9 cellular contexts compared by ENCODE assay signal in the genomic region with DNA sequence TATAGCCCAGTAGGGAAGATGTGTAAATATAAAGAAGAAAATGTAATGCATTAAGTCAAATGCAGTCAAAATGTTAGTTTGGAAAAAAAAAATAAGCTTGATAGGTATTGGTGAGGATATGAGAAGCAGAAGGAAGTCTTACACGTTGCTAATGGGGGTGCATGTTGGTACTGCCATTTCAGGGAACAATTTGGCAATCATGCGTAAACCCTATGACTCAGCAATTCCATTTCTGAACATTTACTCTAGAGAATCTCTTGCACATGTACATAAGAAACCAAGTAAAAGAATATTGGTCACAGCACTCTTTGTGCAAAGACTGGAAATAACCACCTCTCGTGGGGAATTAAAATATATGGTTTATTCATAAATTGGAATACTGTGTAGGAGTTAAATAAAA. TPM values are rescaled to one million over a fixed set of nuclear protein-coding genes. Genes with fewer than 3 reads are reported as not detected.
DNase-seq lines count a peak whose midpoint lies in the region; ATAC-seq and TF ChIP-seq lines count a peak whose summit lies in the region.
"Had no signal": no experiment of that assay in that cellular context is flagged by ENCODE, and none has a peak within 500 bp of the region (broad histone marks: within the 10 kb centered on the region; RNA-seq: fewer than 3 reads in every experiment).

No MANE protein-coding gene starts in this region.

- H3K9me3 ChIP-seq in RWPE2 (ENCODE audit: severe bottlenecking) (no peaks in the 10 kb centered on the region), fibroblast of lung (ENCODE audit: control insufficient read depth, insufficient read depth, low read depth, low read length) (no peaks in the 10 kb centered on the region)

- no peaks in the 10 kb centered on the region for H3K9me3 Mint-ChIP-seq in HFFc6
- H3K9me3 Mint-ChIP-seq in stimulated activated naive CD8-positive, alpha-beta T cell treated with anti-CD3 and anti-CD28 coated beads, Interleukin-15, Interleukin-2, amounts not matched to agents 100 ng/mL and 50 ng/mL, for 24 hours, result no peaks in the 10 kb centered on the region

- H3K4me3 ChIP-seq in RWPE2 (ENCODE audit: severe bottlenecking) (no peak overlapping the region), fibroblast of lung (replicated peaks in 1 of 4; ENCODE audit: control extremely low read depth in 1 of 4, insufficient read depth in 1 of 4, low read depth in 3 of 4, low read length in 4 of 4) (peak overlapping the region in 1 of 4 experiments; percentile 2)

- peaks cover 39% of the 10 kb centered on the region for H3K4me1 ChIP-seq in RWPE2 (ENCODE audit: insufficient read depth, poor library complexity, severe bottlenecking)
- H3K4me1 ChIP-seq in fibroblast of lung (ENCODE audit: control insufficient read depth, extremely low read depth, insufficient read depth, low read length), result peaks cover 17% of the 10 kb centered on the region

- H3K79me2 ChIP-seq in fibroblast of lung (ENCODE audit: control insufficient read depth, insufficient read depth, low read length), result no peaks in the 10 kb centered on the region

- peaks cover 61% of the 10 kb centered on the region for H3K4me1 Mint-ChIP-seq in HFFc6 (ENCODE audit: low read depth)
- peaks cover 94% of the 10 kb centered on the region for H3K4me1 Mint-ChIP-seq in stimulated activated naive CD8-positive, alpha-beta T cell treated with anti-CD3 and anti-CD28 coated beads, Interleukin-15, Interleukin-2, amounts not matched to agents 100 ng/mL and 50 ng/mL, for 24 hours (ENCODE audit: low read depth)
- H3K4me1 Mint-ChIP-seq: neural crest cell had no signal

- ATAC-seq in GM18502 (IDR thresholded peaks at IDR 0.05; ENCODE audit: poor library complexity, unreplicated experiment) (peak; percentile 39), RWPE2 (ENCODE audit: low read depth) (peak; percentile 55)

- peak; percentile 79 for DNase-seq in HFFc6
- no peak for DNase-seq in RWPE2 (ENCODE audit: low spot score)
- peak; percentile 93 to 98 for DNase-seq in fibroblast of lung (ENCODE audit: low read depth in 2 of 2)
- DNase-seq in NCI-H187 treated with DMSO at 0.1 percent for 48 hours (lab: John Stamatoyannopoulos, UW), result no peak
- DNase-seq in NCI-H1694 treated with DMSO at 0.1 percent for 48 hours (lab: John Stamatoyannopoulos, UW), result no peak
- DNase-seq in GM10248 (ENCODE audit: extremely low spot score), result no peak

- H3K27me3 Mint-ChIP-seq in HFFc6 (ENCODE audit: insufficient read depth), result peaks cover 2% of the 10 kb centered on the region
- peaks cover 6% of the 10 kb centered on the region for H3K27me3 Mint-ChIP-seq in stimulated activated naive CD8-positive, alpha-beta T cell treated with anti-CD3 and anti-CD28 coated beads, Interleukin-15, Interleukin-2, amounts not matched to agents 100 ng/mL and 50 ng/mL, for 24 hours

- H3K27me3 ChIP-seq in RWPE2 (ENCODE audit: insufficient read depth, poor library complexity, severe bottlenecking) (no peaks in the 10 kb centered on the region), fibroblast of lung (ENCODE audit: control insufficient read depth, insufficient read depth, low read length) (no peaks in the 10 kb centered on the region)

- H2AFZ ChIP-seq in fibroblast of lung (ENCODE audit: low read length), result no peak overlapping the region

- no peak for TF ChIP-seq CTCF in HFFc6 (IDR thresholded peaks at IDR 0.05)
- TF ChIP-seq CTCF in RWPE2 (IDR thresholded peaks at IDR 0.05; ENCODE audit: poor library complexity, severe bottlenecking), result no peak
- TF ChIP-seq CTCF in fibroblast of lung (conservative IDR thresholded peaks at IDR 0.05 in 1 of 2, IDR thresholded peaks at IDR 0.05 in 1 of 2; ENCODE audit: low read depth in 1 of 2, low read length in 2 of 2), result no peak
- no peak for TF ChIP-seq CTCF in GM10248 (IDR thresholded peaks at IDR 0.05; ENCODE audit: control extremely low read depth, extremely low read depth, low read depth, missing control alignments)

- no peak overlapping the region for H3K9ac ChIP-seq in fibroblast of lung (ENCODE audit: insufficient read depth, low read length)

- peak overlapping the region; percentile 92 for H3K27ac Mint-ChIP-seq in HFFc6
- peak overlapping the region; percentile 97 for H3K27ac Mint-ChIP-seq in stimulated activated naive CD8-positive, alpha-beta T cell treated with anti-CD3 and anti-CD28 coated beads, Interleukin-15, Interleukin-2, amounts not matched to agents 100 ng/mL and 50 ng/mL, for 24 hours

- CTCF ChIA-PET in GM10248 (lab: Yijun Ruan, JAX), result interaction anchor here (0.9 to 7.6 kb wide), 7 partner anchors 9 to 102 kb away, joined by 3 to 76 read pairs (median 6); no protein-coding TSS in a partner anchor

- POLR2A ChIA-PET in GM10248 (lab: Yijun Ruan, JAX), result no interaction called here

- peak overlapping the region; percentile 60 for H3K4me2 ChIP-seq in fibroblast of lung (ENCODE audit: extremely low read depth, insufficient read depth, low read length)

- no peaks in the 10 kb centered on the region for H4K20me1 ChIP-seq in fibroblast of lung (ENCODE audit: control insufficient read depth, extremely low read depth, insufficient read depth, low read length)

- H3K4me3 Mint-ChIP-seq in HFFc6, result peak overlapping the region; percentile 66
- H3K4me3 Mint-ChIP-seq in stimulated activated naive CD8-positive, alpha-beta T cell treated with anti-CD3 and anti-CD28 coated beads, Interleukin-15, Interleukin-2, amounts not matched to agents 100 ng/mL and 50 ng/mL, for 24 hours, result peak overlapping the region; percentile 54
- H3K4me3 Mint-ChIP-seq: neural crest cell had no signal

- H3K36me3 Mint-ChIP-seq in HFFc6 (ENCODE audit: low read depth), result peaks cover 12% of the 10 kb centered on the region
- H3K36me3 Mint-ChIP-seq in stimulated activated naive CD8-positive, alpha-beta T cell treated with anti-CD3 and anti-CD28 coated beads, Interleukin-15, Interleukin-2, amounts not matched to agents 100 ng/mL and 50 ng/mL, for 24 hours (ENCODE audit: low read depth), result no peaks in the 10 kb centered on the region

- peak overlapping the region; percentile 90 for H3K27ac ChIP-seq in RWPE2 (ENCODE audit: poor library complexity, severe bottlenecking)
- H3K27ac ChIP-seq in fibroblast of lung (ENCODE audit: insufficient read depth, low read length), result peak overlapping the region; percentile 90

- no peaks in the 10 kb centered on the region for H3K36me3 ChIP-seq in RWPE2 (ENCODE audit: low read depth)
- no peaks in the 10 kb centered on the region for H3K36me3 ChIP-seq in fibroblast of lung (ENCODE audit: control insufficient read depth, insufficient read depth, low read length)

RNA-seq across cellular contexts. Expression of a gene that starts 35.5 kb away (rescaled TPM):
- 1 to 10 TPM in 1 of 6 experiments, under 1 TPM in 5; 0.14 to 1.2 (median 0.96) TPM for total RNA-seq in HFFc6 (2021; fragmentation: NEBNext Ultra II Directional; extraction: Animal tissue kit (Norgen Biotek cat#: 25700))
- 9.8 and 12.6 TPM in 2 replicates for total RNA-seq in fibroblast of lung
- polyA plus RNA-seq in fibroblast of lung, result 2.8 and 5.2 TPM in 2 replicates
- 2.3 and 3.2 TPM in 2 replicates for polyA plus RNA-seq in fibroblast of lung (2012)
- polyA minus RNA-seq in fibroblast of lung (ENCODE audit: low replicate concordance), result 2.7 and 9.6 TPM in 2 replicates

Comparison
In these comparisons a context has a peak if more than half of its experiments do, and no peak if none do; other contexts are left out.
1. DNase-seq: peak in HFFc6 (single experiment) and fibroblast of lung (2 of 2); none in RWPE2 (single experiment), NCI-H187 treated with DMSO at 0.1 percent for 48 hours (single experiment), NCI-H1694 treated with DMSO at 0.1 percent for 48 hours (single experiment) and GM10248 (single experiment).